8 cellular contexts compared by ENCODE assay signal in genomic region chr2:241559489-241560180, GRCh38. TPM values are rescaled to one million over a fixed set of nuclear protein-coding genes. Genes with fewer than 3 reads are reported as not detected.
A peak's percentile ranks its signal among the peaks of the same experiment; 100 is the strongest.
DNase-seq lines count a peak whose midpoint lies in the region; ATAC-seq and TF ChIP-seq lines count a peak whose summit lies in the region.

No MANE protein-coding gene starts in this region.

- H2AFZ ChIP-seq in neural cell (ENCODE audit: low read depth, low read length): no peak overlapping the region

- TF ChIP-seq CTCF in neural cell (IDR thresholded peaks at IDR 0.05; ENCODE audit: poor library complexity, severe bottlenecking): no peak

- H3K27me3 ChIP-seq in neural cell (ENCODE audit: insufficient read depth, low read depth, low read length): peaks cover 36% of the 10 kb centered on the region

- H3K4me2 ChIP-seq in neural cell (ENCODE audit: low read length): no peak overlapping the region

- H3K27ac Mint-ChIP-seq in activated T-helper 1 cell treated with anti-CD3 and anti-CD28 coated beads, Interleukin-12 subunit alpha, Interleukin-12 subunit beta, Interleukin-2, Interleukin-4 antibody, amounts not matched to agents 30 ng/mL and 10 ng/mL and 1 ng/mL, durations not matched to agents 14 hours and 24 hours and 36 hours: no peak overlapping the region

- H3K9me3 Mint-ChIP-seq in activated T-helper 1 cell treated with anti-CD3 and anti-CD28 coated beads, Interleukin-12 subunit alpha, Interleukin-12 subunit beta, Interleukin-2, Interleukin-4 antibody, amounts not matched to agents 30 ng/mL and 10 ng/mL and 1 ng/mL, durations not matched to agents 14 hours and 24 hours and 36 hours: peaks cover 3% of the 10 kb centered on the region

- no peaks in the 10 kb centered on the region for H3F3A ChIP-seq in neural cell (ENCODE audit: insufficient read depth, low read length, poor library complexity, severe bottlenecking)

- peaks cover 15% of the 10 kb centered on the region for H3K9me3 ChIP-seq in neural cell (ENCODE audit: low read length)

- H3K9ac ChIP-seq in neural cell (ENCODE audit: low read length): peak overlapping the region; percentile 38

- H3K4me3 Mint-ChIP-seq in activated T-helper 1 cell treated with anti-CD3 and anti-CD28 coated beads, Interleukin-12 subunit alpha, Interleukin-12 subunit beta, Interleukin-2, Interleukin-4 antibody, amounts not matched to agents 30 ng/mL and 10 ng/mL and 1 ng/mL, durations not matched to agents 14 hours and 24 hours and 36 hours: peak overlapping the region; percentile 51

- no peak overlapping the region for H3K27ac ChIP-seq in neural cell (ENCODE audit: low read length)

- no peak for TF ChIP-seq EP300 in neural cell (conservative IDR thresholded peaks at IDR 0.05; ENCODE audit: poor library complexity, severe bottlenecking)

- H3K36me3 ChIP-seq in neural cell (ENCODE audit: insufficient read depth, low read length): no peaks in the 10 kb centered on the region

- peaks cover 5% of the 10 kb centered on the region for H3K4me1 Mint-ChIP-seq in activated T-helper 1 cell treated with anti-CD3 and anti-CD28 coated beads, Interleukin-12 subunit alpha, Interleukin-12 subunit beta, Interleukin-2, Interleukin-4 antibody, amounts not matched to agents 30 ng/mL and 10 ng/mL and 1 ng/mL, durations not matched to agents 14 hours and 24 hours and 36 hours (ENCODE audit: low read depth)

- peaks cover 26% of the 10 kb centered on the region for H3K27me3 Mint-ChIP-seq in activated T-helper 1 cell treated with anti-CD3 and anti-CD28 coated beads, Interleukin-12 subunit alpha, Interleukin-12 subunit beta, Interleukin-2, Interleukin-4 antibody, amounts not matched to agents 30 ng/mL and 10 ng/mL and 1 ng/mL, durations not matched to agents 14 hours and 24 hours and 36 hours (ENCODE audit: insufficient read depth)

- intact Hi-C loops in Right ventricle myocardium inferior (cut with DNase I) (loop anchor here (2.0 kb wide), 1 partner anchor 53 kb away; no protein-coding TSS in a partner anchor), cardiac septum (cut with DNase I) (loop anchor here (5.0 kb wide), 1 partner anchor 52 kb away; the partner anchor contains the start of gene STK25)
- intact Hi-C loops in activated T-helper 1 cell treated with anti-CD3 and anti-CD28 coated beads, Interleukin-12 subunit alpha, Interleukin-12 subunit beta, Interleukin-2, Interleukin-4 antibody, amounts not matched to agents 30 ng/mL and 10 ng/mL and 1 ng/mL, durations not matched to agents 14 hours and 24 hours and 36 hours (cut with micrococcal nuclease): no loop called here

- no peak for TF ChIP-seq RAD21 in neural cell (conservative IDR thresholded peaks at IDR 0.05)

- H3K4me3 ChIP-seq in neural cell (ENCODE audit: low read length): peak overlapping the region; percentile 55

- H4K20me1 ChIP-seq in neural cell (ENCODE audit: insufficient read depth): no peaks in the 10 kb centered on the region

- H3K36me3 Mint-ChIP-seq in activated T-helper 1 cell treated with anti-CD3 and anti-CD28 coated beads, Interleukin-12 subunit alpha, Interleukin-12 subunit beta, Interleukin-2, Interleukin-4 antibody, amounts not matched to agents 30 ng/mL and 10 ng/mL and 1 ng/mL, durations not matched to agents 14 hours and 24 hours and 36 hours (ENCODE audit: low read depth): no peaks in the 10 kb centered on the region

- peak; percentile 44 for ATAC-seq in Right ventricle myocardium inferior
- no peak for ATAC-seq in HG02973 (IDR thresholded peaks at IDR 0.05; ENCODE audit: unreplicated experiment)

- no peaks in the 10 kb centered on the region for H3K9me2 ChIP-seq in neural cell (ENCODE audit: insufficient read depth, low read length)

- no peaks in the 10 kb centered on the region for H3K79me2 ChIP-seq in neural cell (replicated peaks; ENCODE audit: insufficient read depth, low read length)

- no peak for DNase-seq in Right ventricle myocardium inferior (ENCODE audit: missing footprints)
- no peak for DNase-seq in cardiac septum (ENCODE audit: low spot score)
- DNase-seq in activated T-helper 1 cell treated with anti-CD3 and anti-CD28 coated beads, Interleukin-12 subunit alpha, Interleukin-12 subunit beta, Interleukin-2, Interleukin-4 antibody, amounts not matched to agents 30 ng/mL and 10 ng/mL and 1 ng/mL, durations not matched to agents 14 hours and 24 hours and 36 hours (ENCODE audit: low spot score): no peak
- DNase-seq in globus pallidus (ENCODE audit: low spot score): peak; percentile 97
- DNase-seq in KG1 (lab: John Stamatoyannopoulos, UW): no peak
- no peak for DNase-seq in activated gamma-delta T cell (lab: John Stamatoyannopoulos, UW)

TF ChIP-seq in neural cell, 6 proteins besides CTCF, POLR2A, EP300 and RAD21:
- TF ChIP-seq EZH2 (IDR thresholded peaks at IDR 0.05; ENCODE audit: borderline replicate concordance, insufficient read depth, low read length, poor library complexity, severe bottlenecking) (no peak), SMC3 (conservative IDR thresholded peaks at IDR 0.05; ENCODE audit: poor library complexity) (no peak), POLR2AphosphoS5 (IDR thresholded peaks at IDR 0.05) (no peak), TAF1 (IDR thresholded peaks at IDR 0.05; ENCODE audit: low read depth) (no peak)
TF ChIP-seq in neural cell: peak in this region for 0.

RNA-seq across cellular contexts. Expression of gene BOK, which starts 1.1 kb away (rescaled TPM):
- total RNA-seq in Right ventricle myocardium inferior (4.5 TPM), cardiac septum (4.5 TPM)
- 0.07 TPM in 1 of 2 replicates, not detected in the other for total RNA-seq in activated T-helper 1 cell treated with anti-CD3 and anti-CD28 coated beads, Interleukin-12 subunit alpha, Interleukin-12 subunit beta, Interleukin-2, Interleukin-4 antibody, amounts not matched to agents 30 ng/mL and 10 ng/mL and 1 ng/mL, durations not matched to agents 14 hours and 24 hours and 36 hours
- 2.3 and 3.9 TPM in 2 replicates for polyA plus RNA-seq in neural cell
- polyA minus RNA-seq in neural cell: 1.2 and 1.3 TPM in 2 replicates

RNA-seq across cellular contexts. Expression of gene STK25, which starts 51.3 kb away (rescaled TPM):
- total RNA-seq in Right ventricle myocardium inferior: 97.4 TPM
- total RNA-seq in cardiac septum: 95.9 TPM
- total RNA-seq in activated T-helper 1 cell treated with anti-CD3 and anti-CD28 coated beads, Interleukin-12 subunit alpha, Interleukin-12 subunit beta, Interleukin-2, Interleukin-4 antibody, amounts not matched to agents 30 ng/mL and 10 ng/mL and 1 ng/mL, durations not matched to agents 14 hours and 24 hours and 36 hours: 125 and 133 TPM in 2 replicates
- polyA plus RNA-seq in neural cell: 580 and 628 TPM in 2 replicates
- polyA minus RNA-seq in neural cell: 230 and 246 TPM in 2 replicates
